In genomic region chr3:133649486-133650068, GRCh38 we compare ENCODE assay signal across 16 cellular contexts. TPM values are rescaled to one million over a fixed set of nuclear protein-coding genes. Genes with fewer than 3 reads are reported as not detected.
DNase-seq lines count a peak whose midpoint lies in the region; ATAC-seq and FAIRE-seq lines count a peak whose summit lies in the region.
"Had no signal": no experiment of that assay in that cellular context is flagged by ENCODE, and none has a peak within 500 bp of the region (broad histone marks: within the 10 kb centered on the region; RNA-seq: fewer than 3 reads in every experiment).

No MANE protein-coding gene starts in this region.

- H3K36me3 Mint-ChIP-seq in activated CD4-positive, alpha-beta T cell treated with anti-CD3 and anti-CD28 coated beads for 36 hours (ENCODE audit: low read depth) = peaks cover 52% of the 10 kb centered on the region
- peaks cover 43% of the 10 kb centered on the region for H3K36me3 Mint-ChIP-seq in activated T-cell treated with anti-CD3 and anti-CD28 coated beads, Interleukin-2, amount 50 U/mL, for 4 hours (ENCODE audit: insufficient read depth)
- H3K36me3 Mint-ChIP-seq in activated CD8-positive, alpha-beta T cell treated with anti-CD3 and anti-CD28 coated beads, Interleukin-2, amount 10 ng/mL, durations not matched to agents 7 days and 5 days (ENCODE audit: low read depth) = peaks cover 59% of the 10 kb centered on the region

- no peak overlapping the region for H3K4me3 Mint-ChIP-seq in activated CD4-positive, alpha-beta T cell treated with anti-CD3 and anti-CD28 coated beads for 36 hours
- H3K4me3 Mint-ChIP-seq in activated T-cell treated with anti-CD3 and anti-CD28 coated beads, Interleukin-2, amount 50 U/mL, for 4 hours = no peak overlapping the region
- no peak overlapping the region for H3K4me3 Mint-ChIP-seq in activated CD8-positive, alpha-beta T cell treated with anti-CD3 and anti-CD28 coated beads, Interleukin-2, amount 10 ng/mL, durations not matched to agents 7 days and 5 days
- H3K4me3 Mint-ChIP-seq: B cell; CD8-positive, alpha-beta T cell had no signal

- ATAC-seq in activated CD4-positive, alpha-beta T cell treated with anti-CD3 and anti-CD28 coated beads for 36 hours = peak; percentile 16
- peak; percentile 28 to 34 for ATAC-seq in activated T-cell treated with anti-CD3 and anti-CD28 coated beads, Interleukin-2, amount 50 U/mL, for 4 hours
- no peak for ATAC-seq in activated CD8-positive, alpha-beta T cell treated with anti-CD3 and anti-CD28 coated beads, Interleukin-2, amount 10 ng/mL, durations not matched to agents 7 days and 5 days
- ATAC-seq: CD8-positive, alpha-beta T cell; HepG2 had no signal

- H3K27me3 Mint-ChIP-seq in activated CD4-positive, alpha-beta T cell treated with anti-CD3 and anti-CD28 coated beads for 36 hours = no peaks in the 10 kb centered on the region
- no peaks in the 10 kb centered on the region for H3K27me3 Mint-ChIP-seq in activated T-cell treated with anti-CD3 and anti-CD28 coated beads, Interleukin-2, amount 50 U/mL, for 4 hours (ENCODE audit: low read depth)
- no peaks in the 10 kb centered on the region for H3K27me3 Mint-ChIP-seq in activated CD8-positive, alpha-beta T cell treated with anti-CD3 and anti-CD28 coated beads, Interleukin-2, amount 10 ng/mL, durations not matched to agents 7 days and 5 days (ENCODE audit: low read depth)
- H3K27me3 Mint-ChIP-seq: B cell had no signal

- CTCF ChIA-PET in activated CD4-positive, alpha-beta T cell treated with anti-CD3 and anti-CD28 coated beads for 36 hours (lab: Charles Lee) = interaction anchor here (0.8 to 1.6 kb wide), 7 partner anchors 11 to 169 kb away, joined by 3 to 4 read pairs (median 3); partner anchors contain the start of gene TOPBP1
- CTCF ChIA-PET in activated CD8-positive, alpha-beta T cell treated with anti-CD3 and anti-CD28 coated beads, Interleukin-2, amount 10 ng/mL, durations not matched to agents 7 days and 5 days (lab: Charles Lee) = interaction anchor here (0.7 to 1.0 kb wide), 3 partner anchors 14 to 277 kb away, joined by 3 to 4 read pairs (median 3); no protein-coding TSS in a partner anchor

- POLR2A ChIA-PET in activated CD4-positive, alpha-beta T cell treated with anti-CD3 and anti-CD28 coated beads for 36 hours (lab: Charles Lee) = interaction anchor here (0.7 to 1.8 kb wide), 3 partner anchors 12 to 635 kb away, joined by 3 to 5 read pairs (median 3); partner anchors contain the start of gene TOPBP1
- POLR2A ChIA-PET in activated CD8-positive, alpha-beta T cell treated with anti-CD3 and anti-CD28 coated beads, Interleukin-2, amount 10 ng/mL, durations not matched to agents 7 days and 5 days (lab: Charles Lee) = interaction anchor here (2.4 kb wide), 1 partner anchor 12 kb away, joined by 6 read pairs; the partner anchor contains the start of gene TOPBP1

- intact Hi-C loops in activated CD4-positive, alpha-beta T cell treated with anti-CD3 and anti-CD28 coated beads for 36 hours (cut with DNase I, micrococcal nuclease) = loop anchor here in 1 of 2 experiments (2.0 to 10.0 kb wide), 3 partner anchors 21 to 65 kb away; no protein-coding TSS in a partner anchor

- H3K4me1 Mint-ChIP-seq in activated CD4-positive, alpha-beta T cell treated with anti-CD3 and anti-CD28 coated beads for 36 hours = peaks cover 2% of the 10 kb centered on the region
- H3K4me1 Mint-ChIP-seq in activated T-cell treated with anti-CD3 and anti-CD28 coated beads, Interleukin-2, amount 50 U/mL, for 4 hours (ENCODE audit: low read depth) = peaks cover 2% of the 10 kb centered on the region
- H3K4me1 Mint-ChIP-seq in activated CD8-positive, alpha-beta T cell treated with anti-CD3 and anti-CD28 coated beads, Interleukin-2, amount 10 ng/mL, durations not matched to agents 7 days and 5 days (ENCODE audit: low read depth) = peaks cover 8% of the 10 kb centered on the region
- H3K4me1 Mint-ChIP-seq: B cell had no signal

- H3K9me3 Mint-ChIP-seq in activated CD4-positive, alpha-beta T cell treated with anti-CD3 and anti-CD28 coated beads for 36 hours (ENCODE audit: low read depth) = no peaks in the 10 kb centered on the region
- no peaks in the 10 kb centered on the region for H3K9me3 Mint-ChIP-seq in activated T-cell treated with anti-CD3 and anti-CD28 coated beads, Interleukin-2, amount 50 U/mL, for 4 hours
- no peaks in the 10 kb centered on the region for H3K9me3 Mint-ChIP-seq in activated CD8-positive, alpha-beta T cell treated with anti-CD3 and anti-CD28 coated beads, Interleukin-2, amount 10 ng/mL, durations not matched to agents 7 days and 5 days (ENCODE audit: insufficient read depth)
- H3K9me3 Mint-ChIP-seq: CD8-positive, alpha-beta T cell had no signal

- peak; percentile 71 for FAIRE-seq in G401.6 (lab: Jason Lieb, UNC)
- FAIRE-seq in RCC 7860 (lab: Jason Lieb, UNC) = peak; percentile 10
- FAIRE-seq: GM12891, HepG2 had no signal

- no peak overlapping the region for H3K27ac Mint-ChIP-seq in activated CD4-positive, alpha-beta T cell treated with anti-CD3 and anti-CD28 coated beads for 36 hours
- no peak overlapping the region for H3K27ac Mint-ChIP-seq in activated CD8-positive, alpha-beta T cell treated with anti-CD3 and anti-CD28 coated beads, Interleukin-2, amount 10 ng/mL, durations not matched to agents 7 days and 5 days
- H3K27ac Mint-ChIP-seq: B cell; CD8-positive, alpha-beta T cell had no signal

- no peak for DNase-seq in activated CD4-positive, alpha-beta T cell treated with anti-CD3 and anti-CD28 coated beads for 36 hours
- no peak for DNase-seq in activated CD4-positive, alpha-beta T cell treated with anti-CD3 and anti-CD28 coated beads for 4 hours
- no peak for DNase-seq in activated T-cell treated with anti-CD3 and anti-CD28 coated beads, Interleukin-2, amount 50 U/mL, for 4 hours
- no peak for DNase-seq in activated T-cell treated with anti-CD3 and anti-CD28 coated beads for 4 hours
- no peak for DNase-seq in RCC 7860 (ENCODE audit: low spot score)
- DNase-seq in AG08395 (ENCODE audit: low spot score) = no peak
- no peak for DNase-seq in activated CD8-positive, alpha-beta T cell treated with anti-CD3 and anti-CD28 coated beads, Interleukin-2, amount 10 ng/mL, durations not matched to agents 7 days and 5 days
- DNase-seq: 8988T; Calu3; CD8-positive, alpha-beta T cell; DMS79 treated with DMSO at 0.1 percent for 48 hours; GM23248 had no signal

RNA-seq across cellular contexts. Expression of gene TOPBP1, which starts 12.2 kb away (rescaled TPM):
- total RNA-seq in activated CD4-positive, alpha-beta T cell treated with anti-CD3 and anti-CD28 coated beads for 36 hours = 10 to 100 TPM; 80.9 to 94.6 TPM
- total RNA-seq in activated T-cell treated with anti-CD3 and anti-CD28 coated beads, Interleukin-2, amount 50 U/mL, for 4 hours = 10 to 100 TPM; 61.0 to 65.9 (median 61.5) TPM
- 10 to 100 TPM; 96.1 to 98.7 TPM for total RNA-seq in activated CD8-positive, alpha-beta T cell treated with anti-CD3 and anti-CD28 coated beads, Interleukin-2, amount 10 ng/mL, durations not matched to agents 7 days and 5 days
